In the genomic region with DNA sequence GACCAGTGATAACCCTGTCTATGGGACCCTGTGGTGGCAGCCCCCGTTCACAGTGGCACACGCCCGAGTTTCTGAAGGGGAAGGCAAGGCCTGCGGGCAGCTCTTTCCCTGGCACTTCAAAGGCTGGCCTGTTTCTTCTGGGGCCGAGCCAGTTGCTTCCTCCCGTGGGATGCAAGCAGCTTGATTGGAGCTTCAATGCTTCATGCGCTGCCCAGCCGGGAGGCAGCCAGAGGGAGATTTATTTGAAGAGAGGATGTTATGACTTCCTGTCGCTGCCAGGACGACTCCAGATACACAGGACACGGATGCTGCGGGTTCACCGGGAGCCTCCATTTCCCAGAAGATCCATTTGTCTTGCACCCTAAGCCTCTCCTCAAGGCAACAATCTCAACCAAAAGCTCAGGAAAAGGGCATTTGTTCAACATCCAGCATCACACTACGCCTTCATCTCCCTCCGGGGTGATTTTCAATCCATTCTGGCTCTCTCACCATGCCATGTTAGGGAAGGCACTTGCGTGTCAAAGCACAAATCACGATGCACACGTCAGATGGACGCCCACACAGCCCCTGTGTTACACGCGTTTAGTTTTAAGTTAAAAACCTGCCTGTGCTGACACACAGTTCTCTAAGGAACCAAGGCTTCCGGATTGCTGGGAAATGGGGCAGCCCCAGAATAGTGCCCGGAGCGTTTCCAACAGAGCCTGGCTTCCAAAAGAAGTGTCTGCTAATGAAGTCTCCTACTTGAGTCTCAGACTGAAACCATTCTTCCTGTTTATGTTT, we compare ENCODE assay signal across 20 cellular contexts.
"Had no signal": no experiment of that assay in that cellular context is flagged by ENCODE, and none has a peak within 500 bp of the region (broad histone marks: within the 10 kb centered on the region; RNA-seq: fewer than 3 reads in every experiment).

No MANE protein-coding gene starts in this region.

- DNase-seq: activated CD4-positive, alpha-beta T cell treated with anti-CD3 and anti-CD28 coated beads for 4 hours; activated CD8-positive, alpha-beta T cell treated with anti-CD3 and anti-CD28 coated beads for 36 hours; activated naive CD4-positive, alpha-beta T cell treated with Interleukin-2 at 50 U/mL for 16 hours; activated naive CD8-positive, alpha-beta T cell treated with anti-CD3 and anti-CD28 coated beads, Interleukin-2, amount 10 ng/mL, durations not matched to agents 7 days and 5 days; activated T-cell treated with anti-CD3 and anti-CD28 coated beads, Interleukin-2, amount 50 U/mL, for 24 hours; amygdala; foreskin fibroblast; glutamatergic neuron; left ventricle myocardium inferior; mammary epithelial cell; ovary; stimulated activated CD4-positive, alpha-beta T cell treated with anti-CD3 and anti-CD28 coated beads, Interleukin-4, amount 100 ng/mL, for 24 hours; SW 1271 had no signal

- H3K27ac ChIP-seq: cardiac muscle cell, left ventricle myocardium inferior, ovary had no signal

- H3K4me3 ChIP-seq: cardiac muscle cell, left ventricle myocardium inferior, ovary, smooth muscle cell had no signal

- H3K27ac Mint-ChIP-seq: activated CD8-positive, alpha-beta T cell treated with anti-CD3 and anti-CD28 coated beads for 36 hours; activated naive CD8-positive, alpha-beta T cell treated with anti-CD3 and anti-CD28 coated beads, Interleukin-2, amount 10 ng/mL, durations not matched to agents 7 days and 5 days; activated T-cell treated with anti-CD3 and anti-CD28 coated beads, Interleukin-2, amount 50 U/mL, for 24 hours; activated T-helper 2 cell treated with anti-CD3 and anti-CD28 coated beads, Interferon-gamma antibody, Interleukin-2, Interleukin-4, amounts not matched to agents 10 μg/mL and 5 μg/mL and 100 μg/mL, durations not matched to agents 14 hours and 24 hours and 36 hours; stimulated activated memory B cell treated with anti-CD40 and anti-IgM and Interleukin-4, amounts not matched to agents 10 μg/mL and 1 μg/mL and 100 μg/mL, for 72 hours; WTC11 had no signal

- H3K36me3 ChIP-seq: cardiac muscle cell, left ventricle myocardium inferior, ovary had no signal

- H3K4me3 Mint-ChIP-seq: activated CD8-positive, alpha-beta T cell treated with anti-CD3 and anti-CD28 coated beads for 36 hours; activated naive CD8-positive, alpha-beta T cell treated with anti-CD3 and anti-CD28 coated beads, Interleukin-2, amount 10 ng/mL, durations not matched to agents 7 days and 5 days; activated T-cell treated with anti-CD3 and anti-CD28 coated beads, Interleukin-2, amount 50 U/mL, for 24 hours; neural crest cell; stimulated activated memory B cell treated with anti-CD40 and anti-IgM and Interleukin-4, amounts not matched to agents 10 μg/mL and 1 μg/mL and 100 μg/mL, for 72 hours; WTC11 had no signal

- ATAC-seq: activated CD8-positive, alpha-beta T cell treated with anti-CD3 and anti-CD28 coated beads for 36 hours; sciatic nerve; stimulated activated memory B cell treated with anti-CD40 and anti-IgM and Interleukin-4, amounts not matched to agents 10 μg/mL and 1 μg/mL and 100 μg/mL, for 72 hours had no signal

- H3K27me3 ChIP-seq: cardiac muscle cell, ovary had no signal

- H3K4me1 Mint-ChIP-seq: activated naive CD8-positive, alpha-beta T cell treated with anti-CD3 and anti-CD28 coated beads, Interleukin-2, amount 10 ng/mL, durations not matched to agents 7 days and 5 days; stimulated activated memory B cell treated with anti-CD40 and anti-IgM and Interleukin-4, amounts not matched to agents 10 μg/mL and 1 μg/mL and 100 μg/mL, for 72 hours had no signal

- H3K27me3 Mint-ChIP-seq: activated CD8-positive, alpha-beta T cell treated with anti-CD3 and anti-CD28 coated beads for 36 hours; activated naive CD8-positive, alpha-beta T cell treated with anti-CD3 and anti-CD28 coated beads, Interleukin-2, amount 10 ng/mL, durations not matched to agents 7 days and 5 days; activated T-cell treated with anti-CD3 and anti-CD28 coated beads, Interleukin-2, amount 50 U/mL, for 24 hours; stimulated activated memory B cell treated with anti-CD40 and anti-IgM and Interleukin-4, amounts not matched to agents 10 μg/mL and 1 μg/mL and 100 μg/mL, for 72 hours had no signal

- H3K36me3 Mint-ChIP-seq: activated naive CD8-positive, alpha-beta T cell treated with anti-CD3 and anti-CD28 coated beads, Interleukin-2, amount 10 ng/mL, durations not matched to agents 7 days and 5 days; stimulated activated memory B cell treated with anti-CD40 and anti-IgM and Interleukin-4, amounts not matched to agents 10 μg/mL and 1 μg/mL and 100 μg/mL, for 72 hours had no signal

- H3K9me3 ChIP-seq: ovary had no signal

- H3K4me1 ChIP-seq: left ventricle myocardium inferior had no signal

- H3K4me2 ChIP-seq: smooth muscle cell had no signal
